In the genomic region with DNA sequence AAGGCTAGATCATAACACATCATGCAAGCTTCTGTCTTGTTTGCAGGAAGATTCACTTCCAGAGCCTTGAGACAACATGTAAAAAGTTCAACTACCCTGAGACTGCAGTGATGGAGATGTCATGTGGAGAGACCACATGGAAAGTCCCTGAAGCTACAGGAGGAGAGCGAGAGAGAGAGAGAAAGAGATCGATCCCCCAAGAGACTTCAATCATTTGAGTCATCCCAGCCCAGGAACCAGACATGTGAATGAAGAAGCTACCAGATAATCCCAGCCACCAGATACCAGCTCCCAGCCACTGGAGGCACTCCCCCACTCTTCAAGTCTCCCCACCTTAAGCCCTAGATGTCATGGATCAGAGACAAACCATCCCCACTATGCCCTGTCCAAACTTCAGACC, we compare ENCODE assay signal across 24 cellular contexts. TPM values are rescaled to one million over a fixed set of nuclear protein-coding genes. Genes with fewer than 3 reads are reported as not detected.
"Had no signal": no experiment of that assay in that cellular context is flagged by ENCODE, and none has a peak within 500 bp of the region (broad histone marks: within the 10 kb centered on the region; RNA-seq: fewer than 3 reads in every experiment).

No MANE protein-coding gene starts in this region.

- FAIRE-seq: frontal cortex had no signal

- H3K4me3 Mint-ChIP-seq: brain, natural killer cell had no signal

- H3K27me3 ChIP-seq: uterus had no signal

- H3K9me3 ChIP-seq: uterus had no signal

- H3K27ac Mint-ChIP-seq: activated naive CD4-positive, alpha-beta T cell treated with anti-CD3 and anti-CD28 coated beads, Interleukin-2, amount 50 U/mL, for 72 hours; brain; natural killer cell had no signal

- H3K4me3 ChIP-seq: coronary artery, tibial nerve, uterus had no signal

- H3K4me1 ChIP-seq: tibial nerve, uterus had no signal

- H3K36me3 ChIP-seq: tibial nerve, uterus had no signal

- H3K9me3 Mint-ChIP-seq: natural killer cell had no signal

- ATAC-seq: left ventricle myocardium superior, natural killer cell had no signal

- H3K36me3 Mint-ChIP-seq: brain, natural killer cell had no signal

- H3K27ac ChIP-seq: coronary artery, tibial nerve, uterus had no signal

- DNase-seq: activated CD4-positive, alpha-beta T cell treated with anti-CD3 and anti-CD28 coated beads, Interleukin-2, amount 50 U/mL, for 48 hours; activated CD4-positive, CD25-positive, alpha-beta regulatory T cell treated with anti-CD3 and anti-CD28 coated beads, Interleukin-2, amount 50 U/mL, for 72 hours; activated gamma-delta T cell; activated T-cell treated with anti-CD3 and anti-CD28 coated beads, Interleukin-2, amount 50 U/mL, for 48 hours; amygdala; central memory CD4-positive, alpha-beta T cell; head of caudate nucleus; kidney glomerular epithelial cell; left ventricle myocardium superior; mesenchymal stem cell; natural killer cell; stimulated activated CD4-positive, alpha-beta T cell treated with anti-CD3 and anti-CD28 coated beads, Interleukin-12 subunit alpha, Interleukin-12 subunit beta, amount 100 ng/mL, for 4 hours; stimulated activated CD4-positive, alpha-beta T cell treated with anti-CD3 and anti-CD28 coated beads, Interleukin-2, amount 100 ng/mL, for 24 hours; substantia nigra; T-helper 9 cell; uterus had no signal

RNA-seq across cellular contexts. Expression of gene PRR36, which starts 54.9 kb away (rescaled TPM):
- polyA plus RNA-seq: fibroblast of lung had no signal

RNA-seq across cellular contexts. Expression of gene CLEC4M, which starts 56.3 kb away (rescaled TPM):
- total RNA-seq: activated naive CD4-positive, alpha-beta T cell treated with anti-CD3 and anti-CD28 coated beads, Interleukin-2, amount 50 U/mL, for 72 hours; fibroblast of lung; frontal cortex; left ventricle myocardium superior; mucosa of gallbladder; natural killer cell; renal cortical epithelial cell had no signal
- polyA plus RNA-seq: fibroblast of lung had no signal
